ENCODE assay signal across 28 cellular contexts in genomic region chr4:170278481-170278880, GRCh38.
"Had no signal": no experiment of that assay in that cellular context is flagged by ENCODE, and none has a peak within 500 bp of the region (broad histone marks: within the 10 kb centered on the region; RNA-seq: fewer than 3 reads in every experiment).

No MANE protein-coding gene starts in this region.

- DNase-seq: Kasumi-1; MM.1S; MV-4-11; NCI-H1048; NCI-H1105; NCI-H1417; NCI-H1436 treated with DMSO at 0.1 percent for 48 hours; NCI-H1694; NCI-H187 treated with DMSO at 0.1 percent for 48 hours; NCI-H2029 treated with DMSO at 0.1 percent for 48 hours; NCI-H2171 treated with DMSO at 0.1 percent for 48 hours; NCI-H345; NCI-H446 treated with DMSO at 0.1 percent for 48 hours; NCI-H510A treated with DMSO at 0.1 percent for 48 hours; NCI-H526; NCI-H774; NK-92 treated with Interleukin-12 subunit alpha and Interleukin-12 subunit beta, amount 100 ng/mL, for 24 hours; OCI-M1; PC-9; Peyer's patch; SHP77 treated with DMSO at 0.1 percent for 48 hours; SJCRH30 had no signal

- ATAC-seq: K562, Right ventricle myocardium inferior, SK-N-SH treated with all-trans-retinoic acid at 6 μM for 48 hours had no signal

- FAIRE-seq: HTR-8/SVneo, K562 had no signal

- H3K36me3 ChIP-seq: Peyer's patch, SJCRH30 had no signal

- H3K27ac ChIP-seq: KMS-11, PC-9, Peyer's patch, SJCRH30 had no signal

- H3K4me3 Mint-ChIP-seq: IgD-negative memory B cell had no signal

- H3K4me3 ChIP-seq: K562, PC-9, Peyer's patch, SJCRH30 had no signal

- H3K36me3 Mint-ChIP-seq: IgD-negative memory B cell had no signal

- H3K27me3 Mint-ChIP-seq: IgD-negative memory B cell had no signal

- H3K4me1 ChIP-seq: Peyer's patch, SJCRH30 had no signal

- H3K9me3 ChIP-seq: Peyer's patch, SJCRH30 had no signal

- H3K9ac ChIP-seq: KMS-11 had no signal

- H3K4me2 ChIP-seq: KMS-11, PC-9 had no signal

- H2AFZ ChIP-seq: PC-9 had no signal

- H3K4me1 Mint-ChIP-seq: IgD-negative memory B cell had no signal

- H3K27ac Mint-ChIP-seq: IgD-negative memory B cell had no signal

- H3K27me3 ChIP-seq: Peyer's patch, SJCRH30 had no signal
